In the genomic region with DNA sequence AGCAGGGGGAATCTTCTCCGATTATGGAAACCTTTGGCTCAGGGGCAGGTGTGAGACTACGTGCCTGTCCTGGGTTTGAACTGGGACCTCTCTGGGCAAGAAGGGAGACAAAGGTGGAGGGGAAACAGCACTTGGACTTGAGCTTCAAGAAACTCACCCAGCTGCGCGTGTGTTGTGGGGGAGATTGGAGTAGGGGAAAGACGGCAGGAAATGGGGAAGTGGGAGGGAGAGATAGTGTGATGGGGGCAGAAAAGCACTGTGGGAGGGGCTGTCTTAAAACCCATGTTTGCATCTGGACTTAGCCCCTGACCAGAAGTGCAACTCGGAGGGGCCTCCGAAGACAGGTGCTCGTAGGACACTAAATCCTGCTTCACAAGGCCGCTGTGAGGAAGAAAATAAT, we compare ENCODE assay signal across 1 cellular context.
TF ChIP-seq lines count a peak whose summit lies in the region.

No MANE protein-coding gene starts in this region.

TF ChIP-seq in K562, 482 proteins besides CTCF, POLR2A, EP300 and RAD21 (continues in another document):
- TF ChIP-seq, protein P1, sequence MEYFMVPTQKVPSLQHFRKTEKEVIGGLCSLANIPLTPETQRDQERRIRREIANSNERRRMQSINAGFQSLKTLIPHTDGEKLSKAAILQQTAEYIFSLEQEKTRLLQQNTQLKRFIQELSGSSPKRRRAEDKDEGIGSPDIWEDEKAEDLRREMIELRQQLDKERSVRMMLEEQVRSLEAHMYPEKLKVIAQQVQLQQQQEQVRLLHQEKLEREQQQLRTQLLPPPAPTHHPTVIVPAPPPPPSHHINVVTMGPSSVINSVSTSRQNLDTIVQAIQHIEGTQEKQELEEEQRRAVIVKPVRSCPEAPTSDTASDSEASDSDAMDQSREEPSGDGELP (CRISPR knock-in tag; IDR thresholded peaks at IDR 0.05; ENCODE audit: borderline replicate concordance) = peak; percentile 55; the same call in 1 of the 2 replicates
- TF ChIP-seq, protein P2, sequence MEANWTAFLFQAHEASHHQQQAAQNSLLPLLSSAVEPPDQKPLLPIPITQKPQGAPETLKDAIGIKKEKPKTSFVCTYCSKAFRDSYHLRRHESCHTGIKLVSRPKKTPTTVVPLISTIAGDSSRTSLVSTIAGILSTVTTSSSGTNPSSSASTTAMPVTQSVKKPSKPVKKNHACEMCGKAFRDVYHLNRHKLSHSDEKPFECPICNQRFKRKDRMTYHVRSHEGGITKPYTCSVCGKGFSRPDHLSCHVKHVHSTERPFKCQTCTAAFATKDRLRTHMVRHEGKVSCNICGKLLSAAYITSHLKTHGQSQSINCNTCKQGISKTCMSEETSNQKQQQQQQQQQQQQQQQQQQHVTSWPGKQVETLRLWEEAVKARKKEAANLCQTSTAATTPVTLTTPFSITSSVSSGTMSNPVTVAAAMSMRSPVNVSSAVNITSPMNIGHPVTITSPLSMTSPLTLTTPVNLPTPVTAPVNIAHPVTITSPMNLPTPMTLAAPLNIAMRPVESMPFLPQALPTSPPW (CRISPR knock-in tag; IDR thresholded peaks at IDR 0.05) = peak; percentile 82
- TF ChIP-seq FOXA1 (IDR thresholded peaks at IDR 0.05; ENCODE audit: borderline replicate concordance) = no peak
- TF ChIP-seq ZNF146 (CRISPR knock-in tag; IDR thresholded peaks at IDR 0.05; ENCODE audit: unreplicated experiment) = no peak
- TF ChIP-seq, protein P3, sequence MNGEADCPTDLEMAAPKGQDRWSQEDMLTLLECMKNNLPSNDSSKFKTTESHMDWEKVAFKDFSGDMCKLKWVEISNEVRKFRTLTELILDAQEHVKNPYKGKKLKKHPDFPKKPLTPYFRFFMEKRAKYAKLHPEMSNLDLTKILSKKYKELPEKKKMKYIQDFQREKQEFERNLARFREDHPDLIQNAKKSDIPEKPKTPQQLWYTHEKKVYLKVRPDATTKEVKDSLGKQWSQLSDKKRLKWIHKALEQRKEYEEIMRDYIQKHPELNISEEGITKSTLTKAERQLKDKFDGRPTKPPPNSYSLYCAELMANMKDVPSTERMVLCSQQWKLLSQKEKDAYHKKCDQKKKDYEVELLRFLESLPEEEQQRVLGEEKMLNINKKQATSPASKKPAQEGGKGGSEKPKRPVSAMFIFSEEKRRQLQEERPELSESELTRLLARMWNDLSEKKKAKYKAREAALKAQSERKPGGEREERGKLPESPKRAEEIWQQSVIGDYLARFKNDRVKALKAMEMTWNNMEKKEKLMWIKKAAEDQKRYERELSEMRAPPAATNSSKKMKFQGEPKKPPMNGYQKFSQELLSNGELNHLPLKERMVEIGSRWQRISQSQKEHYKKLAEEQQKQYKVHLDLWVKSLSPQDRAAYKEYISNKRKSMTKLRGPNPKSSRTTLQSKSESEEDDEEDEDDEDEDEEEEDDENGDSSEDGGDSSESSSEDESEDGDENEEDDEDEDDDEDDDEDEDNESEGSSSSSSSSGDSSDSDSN (IDR thresholded peaks at IDR 0.05; ENCODE audit: borderline replicate concordance in 1 of 2, low read depth in 2 of 2, low read length in 2 of 2) = no peak
- no peak for TF ChIP-seq ELF4 (CRISPR knock-in tag; IDR thresholded peaks at IDR 0.05)
- TF ChIP-seq NRF1 (conservative IDR thresholded peaks at IDR 0.05 in 1 of 2, IDR thresholded peaks at IDR 0.05 in 1 of 2) = peak; percentile 76 to 81
- TF ChIP-seq, protein P4, sequence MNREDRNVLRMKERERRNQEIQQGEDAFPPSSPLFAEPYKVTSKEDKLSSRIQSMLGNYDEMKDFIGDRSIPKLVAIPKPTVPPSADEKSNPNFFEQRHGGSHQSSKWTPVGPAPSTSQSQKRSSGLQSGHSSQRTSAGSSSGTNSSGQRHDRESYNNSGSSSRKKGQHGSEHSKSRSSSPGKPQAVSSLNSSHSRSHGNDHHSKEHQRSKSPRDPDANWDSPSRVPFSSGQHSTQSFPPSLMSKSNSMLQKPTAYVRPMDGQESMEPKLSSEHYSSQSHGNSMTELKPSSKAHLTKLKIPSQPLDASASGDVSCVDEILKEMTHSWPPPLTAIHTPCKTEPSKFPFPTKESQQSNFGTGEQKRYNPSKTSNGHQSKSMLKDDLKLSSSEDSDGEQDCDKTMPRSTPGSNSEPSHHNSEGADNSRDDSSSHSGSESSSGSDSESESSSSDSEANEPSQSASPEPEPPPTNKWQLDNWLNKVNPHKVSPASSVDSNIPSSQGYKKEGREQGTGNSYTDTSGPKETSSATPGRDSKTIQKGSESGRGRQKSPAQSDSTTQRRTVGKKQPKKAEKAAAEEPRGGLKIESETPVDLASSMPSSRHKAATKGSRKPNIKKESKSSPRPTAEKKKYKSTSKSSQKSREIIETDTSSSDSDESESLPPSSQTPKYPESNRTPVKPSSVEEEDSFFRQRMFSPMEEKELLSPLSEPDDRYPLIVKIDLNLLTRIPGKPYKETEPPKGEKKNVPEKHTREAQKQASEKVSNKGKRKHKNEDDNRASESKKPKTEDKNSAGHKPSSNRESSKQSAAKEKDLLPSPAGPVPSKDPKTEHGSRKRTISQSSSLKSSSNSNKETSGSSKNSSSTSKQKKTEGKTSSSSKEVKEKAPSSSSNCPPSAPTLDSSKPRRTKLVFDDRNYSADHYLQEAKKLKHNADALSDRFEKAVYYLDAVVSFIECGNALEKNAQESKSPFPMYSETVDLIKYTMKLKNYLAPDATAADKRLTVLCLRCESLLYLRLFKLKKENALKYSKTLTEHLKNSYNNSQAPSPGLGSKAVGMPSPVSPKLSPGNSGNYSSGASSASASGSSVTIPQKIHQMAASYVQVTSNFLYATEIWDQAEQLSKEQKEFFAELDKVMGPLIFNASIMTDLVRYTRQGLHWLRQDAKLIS (CRISPR knock-in tag; IDR thresholded peaks at IDR 0.05) = no peak
- TF ChIP-seq, protein P5, sequence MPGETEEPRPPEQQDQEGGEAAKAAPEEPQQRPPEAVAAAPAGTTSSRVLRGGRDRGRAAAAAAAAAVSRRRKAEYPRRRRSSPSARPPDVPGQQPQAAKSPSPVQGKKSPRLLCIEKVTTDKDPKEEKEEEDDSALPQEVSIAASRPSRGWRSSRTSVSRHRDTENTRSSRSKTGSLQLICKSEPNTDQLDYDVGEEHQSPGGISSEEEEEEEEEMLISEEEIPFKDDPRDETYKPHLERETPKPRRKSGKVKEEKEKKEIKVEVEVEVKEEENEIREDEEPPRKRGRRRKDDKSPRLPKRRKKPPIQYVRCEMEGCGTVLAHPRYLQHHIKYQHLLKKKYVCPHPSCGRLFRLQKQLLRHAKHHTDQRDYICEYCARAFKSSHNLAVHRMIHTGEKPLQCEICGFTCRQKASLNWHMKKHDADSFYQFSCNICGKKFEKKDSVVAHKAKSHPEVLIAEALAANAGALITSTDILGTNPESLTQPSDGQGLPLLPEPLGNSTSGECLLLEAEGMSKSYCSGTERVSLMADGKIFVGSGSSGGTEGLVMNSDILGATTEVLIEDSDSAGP (CRISPR knock-in tag; IDR thresholded peaks at IDR 0.05) = no peak
- no peak for TF ChIP-seq ZKSCAN3 (CRISPR knock-in tag; IDR thresholded peaks at IDR 0.05)
- TF ChIP-seq ZNF561 (CRISPR knock-in tag; conservative IDR thresholded peaks at IDR 0.05) = no peak
- no peak for TF ChIP-seq DNMT1 (IDR thresholded peaks at IDR 0.05)
- TF ChIP-seq, protein P6, sequence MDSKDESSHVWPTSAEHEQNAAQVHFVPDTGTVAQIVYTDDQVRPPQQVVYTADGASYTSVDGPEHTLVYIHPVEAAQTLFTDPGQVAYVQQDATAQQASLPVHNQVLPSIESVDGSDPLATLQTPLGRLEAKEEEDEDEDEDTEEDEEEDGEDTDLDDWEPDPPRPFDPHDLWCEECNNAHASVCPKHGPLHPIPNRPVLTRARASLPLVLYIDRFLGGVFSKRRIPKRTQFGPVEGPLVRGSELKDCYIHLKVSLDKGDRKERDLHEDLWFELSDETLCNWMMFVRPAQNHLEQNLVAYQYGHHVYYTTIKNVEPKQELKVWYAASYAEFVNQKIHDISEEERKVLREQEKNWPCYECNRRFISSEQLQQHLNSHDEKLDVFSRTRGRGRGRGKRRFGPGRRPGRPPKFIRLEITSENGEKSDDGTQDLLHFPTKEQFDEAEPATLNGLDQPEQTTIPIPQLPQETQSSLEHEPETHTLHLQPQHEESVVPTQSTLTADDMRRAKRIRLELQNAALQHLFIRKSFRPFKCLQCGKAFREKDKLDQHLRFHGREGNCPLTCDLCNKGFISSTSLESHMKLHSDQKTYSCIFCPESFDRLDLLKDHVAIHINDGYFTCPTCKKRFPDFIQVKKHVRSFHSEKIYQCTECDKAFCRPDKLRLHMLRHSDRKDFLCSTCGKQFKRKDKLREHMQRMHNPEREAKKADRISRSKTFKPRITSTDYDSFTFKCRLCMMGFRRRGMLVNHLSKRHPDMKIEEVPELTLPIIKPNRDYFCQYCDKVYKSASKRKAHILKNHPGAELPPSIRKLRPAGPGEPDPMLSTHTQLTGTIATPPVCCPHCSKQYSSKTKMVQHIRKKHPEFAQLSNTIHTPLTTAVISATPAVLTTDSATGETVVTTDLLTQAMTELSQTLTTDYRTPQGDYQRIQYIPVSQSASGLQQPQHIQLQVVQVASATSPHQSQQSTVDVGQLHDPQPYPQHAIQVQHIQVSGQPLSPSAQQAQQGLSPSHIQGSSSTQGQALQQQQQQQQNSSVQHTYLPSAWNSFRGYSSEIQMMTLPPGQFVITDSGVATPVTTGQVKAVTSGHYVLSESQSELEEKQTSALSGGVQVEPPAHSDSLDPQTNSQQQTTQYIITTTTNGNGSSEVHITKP (IDR thresholded peaks at IDR 0.05; ENCODE audit: partially characterized antibody) = no peak
- TF ChIP-seq RCOR1 (IDR thresholded peaks at IDR 0.05; ENCODE audit: borderline replicate concordance in 1 of 2, low read depth in 2 of 2, low read length in 2 of 2) = 0 out of 4 replicates have a peak, but pooled peaks of 1 of the 2 experiments have one; percentile 48
- TF ChIP-seq EP400 (IDR thresholded peaks at IDR 0.05) = no peak
- 0 out of 2 replicates have a peak, but pooled peaks have one; percentile 33 for TF ChIP-seq ZKSCAN1 (IDR thresholded peaks at IDR 0.05; ENCODE audit: low read depth, low read length)
- no peak for TF ChIP-seq PCBP2 (IDR thresholded peaks at IDR 0.05; ENCODE audit: low read depth, low read length, poor library complexity, severe bottlenecking)
- no peak for TF ChIP-seq ZBTB17 (CRISPR knock-in tag; IDR thresholded peaks at IDR 0.05)
- 0 out of 4 replicates have a peak, but pooled peaks of 1 of the 2 experiments have one; percentile 21 for TF ChIP-seq TEAD1 (CRISPR knock-in tag; IDR thresholded peaks at IDR 0.05)
- no peak for TF ChIP-seq NFATC3 (IDR thresholded peaks at IDR 0.05)
- no peak for TF ChIP-seq TCFL5 (CRISPR knock-in tag; conservative IDR thresholded peaks at IDR 0.05)
- TF ChIP-seq, protein P7, sequence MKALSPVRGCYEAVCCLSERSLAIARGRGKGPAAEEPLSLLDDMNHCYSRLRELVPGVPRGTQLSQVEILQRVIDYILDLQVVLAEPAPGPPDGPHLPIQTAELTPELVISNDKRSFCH (CRISPR knock-in tag; IDR thresholded peaks at IDR 0.05) = no peak
- TF ChIP-seq, protein P7 (tag; IDR thresholded peaks at IDR 0.05) = no peak
- TF ChIP-seq, protein P8, sequence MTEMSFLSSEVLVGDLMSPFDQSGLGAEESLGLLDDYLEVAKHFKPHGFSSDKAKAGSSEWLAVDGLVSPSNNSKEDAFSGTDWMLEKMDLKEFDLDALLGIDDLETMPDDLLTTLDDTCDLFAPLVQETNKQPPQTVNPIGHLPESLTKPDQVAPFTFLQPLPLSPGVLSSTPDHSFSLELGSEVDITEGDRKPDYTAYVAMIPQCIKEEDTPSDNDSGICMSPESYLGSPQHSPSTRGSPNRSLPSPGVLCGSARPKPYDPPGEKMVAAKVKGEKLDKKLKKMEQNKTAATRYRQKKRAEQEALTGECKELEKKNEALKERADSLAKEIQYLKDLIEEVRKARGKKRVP (CRISPR knock-in tag; IDR thresholded peaks at IDR 0.05) = 0 out of 2 replicates have a peak, but pooled peaks have one; percentile 27
- TF ChIP-seq ZNF324 (CRISPR knock-in tag; IDR thresholded peaks at IDR 0.05) = no peak
- no peak for TF ChIP-seq SOX6 (IDR thresholded peaks at IDR 0.05)
- TF ChIP-seq ZFP36 (IDR thresholded peaks at IDR 0.05; ENCODE audit: low read depth, low read length, partially characterized antibody) = no peak
- no peak for TF ChIP-seq ZNF830 (CRISPR knock-in tag; IDR thresholded peaks at IDR 0.05)
- no peak for TF ChIP-seq SMARCC2 (IDR thresholded peaks at IDR 0.05; ENCODE audit: low read depth)
- TF ChIP-seq MCM7 (IDR thresholded peaks at IDR 0.05) = no peak
- TF ChIP-seq ZNF347 (CRISPR knock-in tag; IDR thresholded peaks at IDR 0.05; ENCODE audit: low read depth) = no peak
- TF ChIP-seq, protein P9, sequence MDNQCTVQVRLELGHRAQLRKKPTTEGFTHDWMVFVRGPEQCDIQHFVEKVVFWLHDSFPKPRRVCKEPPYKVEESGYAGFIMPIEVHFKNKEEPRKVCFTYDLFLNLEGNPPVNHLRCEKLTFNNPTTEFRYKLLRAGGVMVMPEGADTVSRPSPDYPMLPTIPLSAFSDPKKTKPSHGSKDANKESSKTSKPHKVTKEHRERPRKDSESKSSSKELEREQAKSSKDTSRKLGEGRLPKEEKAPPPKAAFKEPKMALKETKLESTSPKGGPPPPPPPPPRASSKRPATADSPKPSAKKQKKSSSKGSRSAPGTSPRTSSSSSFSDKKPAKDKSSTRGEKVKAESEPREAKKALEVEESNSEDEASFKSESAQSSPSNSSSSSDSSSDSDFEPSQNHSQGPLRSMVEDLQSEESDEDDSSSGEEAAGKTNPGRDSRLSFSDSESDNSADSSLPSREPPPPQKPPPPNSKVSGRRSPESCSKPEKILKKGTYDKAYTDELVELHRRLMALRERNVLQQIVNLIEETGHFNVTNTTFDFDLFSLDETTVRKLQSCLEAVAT (IDR thresholded peaks at IDR 0.05) = no peak
